ENCODE assay signal across 13 cellular contexts in genomic region chr20:32470940-32471339, GRCh38.
DNase-seq lines count a peak whose midpoint lies in the region; ATAC-seq and TF ChIP-seq lines count a peak whose summit lies in the region.
"Had no signal": no experiment of that assay in that cellular context is flagged by ENCODE, and none has a peak within 500 bp of the region (broad histone marks: within the 10 kb centered on the region; RNA-seq: fewer than 3 reads in every experiment).

No MANE protein-coding gene starts in this region.

- H3K36me3 ChIP-seq in Caco-2 (ENCODE audit: control insufficient read depth, insufficient read depth, low read length) (peaks cover 31% of the 10 kb centered on the region), skeletal muscle tissue (ENCODE audit: control insufficient read depth in 3 of 3, insufficient read depth in 3 of 3, low read length in 3 of 3) (no peaks in the 10 kb centered on the region), PC-9 (ENCODE audit: low read depth) (no peaks in the 10 kb centered on the region)

- H4K20me1 ChIP-seq in PC-9 (ENCODE audit: insufficient read depth) = 0 out of 2 replicates have a peak, but pooled peaks cover 7% of the 10 kb centered on the region

- intact Hi-C loops in Caco-2 (cut with micrococcal nuclease; ENCODE audit: unreplicated experiment) = loop anchor here (1.0 to 5.0 kb wide), 5 partner anchors 14 to 261 kb away; no protein-coding TSS in a partner anchor
- intact Hi-C loops in PC-9 (cut with micrococcal nuclease; ENCODE audit: unreplicated experiment) = no loop called here

- BruUV-seq in Caco-2 (replicated peaks; lab: Mats Ljungman, UMichigan) (no TSS peak), PC-9 (replicated peaks; lab: Mats Ljungman, UMichigan) (no TSS peak)

- peaks cover 48% of the 10 kb centered on the region for H3K4me1 ChIP-seq in Caco-2
- H3K4me1 ChIP-seq in skeletal muscle tissue (ENCODE audit: control insufficient read depth in 3 of 3, insufficient read depth in 3 of 3, low read length in 3 of 3) = peaks cover 44 to 56% (median 50%) of the 10 kb centered on the region in 3 donors
- H3K4me1 ChIP-seq in PC-9 (replicated peaks; ENCODE audit: insufficient read depth) = peaks cover 23% of the 10 kb centered on the region

- POLR2A ChIA-PET in Caco-2 (lab: Charles Lee) = no interaction called here
- POLR2A ChIA-PET in WTC11 (lab: Charles Lee) = no interaction called here
- POLR2A ChIA-PET in PC-9 (lab: Charles Lee; ENCODE audit: unreplicated experiment) = no interaction called here

- TF ChIP-seq CTCF in Caco-2 (IDR thresholded peaks at IDR 0.05; ENCODE audit: insufficient read depth in 1 of 2, low read depth in 1 of 2, low read length in 1 of 2, severe bottlenecking in 1 of 2, unreplicated experiment in 1 of 2) (no peak), WTC11 (IDR thresholded peaks at IDR 0.05) (no peak), PC-9 (conservative IDR thresholded peaks at IDR 0.05) (no peak)

- H3K27me3 ChIP-seq in Caco-2 (replicated peaks; ENCODE audit: control insufficient read depth, insufficient read depth, low read length) (no peaks in the 10 kb centered on the region), layer of hippocampus (ENCODE audit: control insufficient read depth, insufficient read depth, low read length) (no peaks in the 10 kb centered on the region), skeletal muscle tissue (ENCODE audit: control insufficient read depth in 3 of 3, insufficient read depth in 3 of 3, low read length in 3 of 3) (peaks cover 0 to 6% (median 5%) of the 10 kb centered on the region in 3 donors), PC-9 (ENCODE audit: insufficient read depth, low read depth) (no peaks in the 10 kb centered on the region)

- no peak for ATAC-seq in WTC11
- no peak for ATAC-seq in GM21528 (IDR thresholded peaks at IDR 0.05; ENCODE audit: low FRiP score, unreplicated experiment)

- no peak overlapping the region for H2AFZ ChIP-seq in PC-9

- H3K27me3 Mint-ChIP-seq in Caco-2 (ENCODE audit: insufficient read depth, unreplicated experiment) (no peaks in the 10 kb centered on the region), WTC11 (ENCODE audit: low read depth) (no peaks in the 10 kb centered on the region)
- H3K27me3 Mint-ChIP-seq: activated B cell treated with CpG ODN at 0.5 μM for 24 hours had no signal

- peaks cover 35% of the 10 kb centered on the region for H3K4me1 Mint-ChIP-seq in Caco-2 (ENCODE audit: low read depth, unreplicated experiment)
- H3K4me1 Mint-ChIP-seq in WTC11 = peaks cover 25% of the 10 kb centered on the region

- H3K9me2 ChIP-seq in PC-9 (ENCODE audit: insufficient read depth) = no peaks in the 10 kb centered on the region

- H3K4me2 ChIP-seq in PC-9 = no peak overlapping the region

- H3K79me2 ChIP-seq in PC-9 (ENCODE audit: low read depth) = peaks cover 20% of the 10 kb centered on the region

- H3K9ac ChIP-seq in skeletal muscle tissue (ENCODE audit: low read depth in 1 of 3, low read length in 3 of 3) = no peak overlapping the region

- H3K4me3 Mint-ChIP-seq in Caco-2 (ENCODE audit: unreplicated experiment) (no peak overlapping the region), WTC11 (no peak overlapping the region)
- H3K4me3 Mint-ChIP-seq: activated B cell treated with CpG ODN at 0.5 μM for 24 hours had no signal

- H3K9me3 ChIP-seq in Caco-2 (no peaks in the 10 kb centered on the region), skeletal muscle tissue (ENCODE audit: control insufficient read depth in 3 of 3, low read length in 3 of 3) (no peaks in the 10 kb centered on the region), PC-9 (ENCODE audit: insufficient read depth, low read depth) (no peaks in the 10 kb centered on the region)

- H3K4me3 ChIP-seq in Caco-2 (ENCODE audit: low read depth, low read length) (no peak overlapping the region), skeletal muscle tissue (ENCODE audit: low read length in 3 of 3) (no peak overlapping the region), PC-9 (no peak overlapping the region)
- H3K4me3 ChIP-seq: GM12878 had no signal

- H3K9me3 Mint-ChIP-seq in Caco-2 (ENCODE audit: unreplicated experiment) = no peaks in the 10 kb centered on the region
- H3K9me3 Mint-ChIP-seq in WTC11 = no peaks in the 10 kb centered on the region
- H3K9me3 Mint-ChIP-seq: activated B cell treated with CpG ODN at 0.5 μM for 24 hours had no signal

- CTCF ChIA-PET in Caco-2 (lab: Charles Lee) = interaction anchor here (0.7 to 1.6 kb wide), 4 partner anchors 13 to 184 kb away, joined by 3 to 6 read pairs (median 4); no protein-coding TSS in a partner anchor
- CTCF ChIA-PET in WTC11 (lab: Charles Lee) = interaction anchor here (0.7 to 1.7 kb wide), 10 partner anchors 9 to 182 kb away, joined by 3 to 11 read pairs (median 4); no protein-coding TSS in a partner anchor
- CTCF ChIA-PET in PC-9 (lab: Charles Lee) = no interaction called here

- peak overlapping the region; percentile 41 for H3K27ac Mint-ChIP-seq in Caco-2 (ENCODE audit: unreplicated experiment)
- H3K27ac Mint-ChIP-seq in WTC11 = peak overlapping the region; percentile 19; the same call in 1 of the 2 replicates
- H3K27ac Mint-ChIP-seq: activated B cell treated with CpG ODN at 0.5 μM for 24 hours had no signal

- H3K27ac ChIP-seq in layer of hippocampus (ENCODE audit: low read depth, low read length) (peak overlapping the region; percentile 66), skeletal muscle tissue (ENCODE audit: low read depth, low read length) (peak overlapping the region; percentile 40), PC-9 (no peak overlapping the region)

- no peak for DNase-seq in Caco-2
- DNase-seq in WTC11 (ENCODE audit: low spot score) = no peak
- no peak for DNase-seq in NCI-H526 (lab: John Stamatoyannopoulos, UW)
- DNase-seq in PC-9 = no peak
- no peak for DNase-seq in NCI-H510A (lab: John Stamatoyannopoulos, UW)
- DNase-seq: activated B cell treated with CpG ODN at 0.5 μM for 24 hours; islet precursor cell; NK-92 treated with Interleukin-12 subunit alpha and Interleukin-12 subunit beta, amount 100 ng/mL, for 24 hours; stimulated activated CD8-positive, alpha-beta memory T cell treated with anti-CD3 and anti-CD28 coated beads, Interleukin-4, amount 100 ng/mL, for 48 hours had no signal

- H3K36me3 Mint-ChIP-seq in Caco-2 (ENCODE audit: insufficient read depth, unreplicated experiment) (peaks cover 91% of the 10 kb centered on the region), WTC11 (0 out of 2 replicates have a peak, but pooled peaks cover 3% of the 10 kb centered on the region)

- peaks cover 16% of the 10 kb centered on the region; the same call in 1 of the 2 replicates for H3F3A ChIP-seq in PC-9 (ENCODE audit: insufficient read depth, low read depth)

TF ChIP-seq in WTC11, 78 proteins besides CTCF, POLR2A, EP300 and RAD21:
- TF ChIP-seq ZNF263 (CRISPR knock-in tag; IDR thresholded peaks at IDR 0.05; ENCODE audit: low read depth) = no peak
- TF ChIP-seq ZNF232 (CRISPR knock-in tag; IDR thresholded peaks at IDR 0.05) = no peak
- TF ChIP-seq NR1H2 (CRISPR knock-in tag; IDR thresholded peaks at IDR 0.05) = no peak
- no peak for TF ChIP-seq ELF4 (CRISPR knock-in tag; IDR thresholded peaks at IDR 0.05; ENCODE audit: low read depth)
- no peak for TF ChIP-seq STAT6 (CRISPR knock-in tag; conservative IDR thresholded peaks at IDR 0.05; ENCODE audit: low read depth)
- no peak for TF ChIP-seq FOXK1 (CRISPR knock-in tag; IDR thresholded peaks at IDR 0.05)
- no peak for TF ChIP-seq JAZF1 (CRISPR knock-in tag; IDR thresholded peaks at IDR 0.05)
- no peak for TF ChIP-seq ZNF425 (CRISPR knock-in tag; conservative IDR thresholded peaks at IDR 0.05)
- no peak for TF ChIP-seq ZNF396 (CRISPR knock-in tag; IDR thresholded peaks at IDR 0.05; ENCODE audit: borderline replicate concordance)
